In genomic region chr10:43205681-43206390, GRCh38 we compare ENCODE assay signal across 11 cellular contexts.
A peak's percentile ranks its signal among the peaks of the same experiment; 100 is the strongest.
DNase-seq lines count a peak whose midpoint lies in the region; ATAC-seq and TF ChIP-seq lines count a peak whose summit lies in the region.
"Had no signal": no experiment of that assay in that cellular context is flagged by ENCODE, and none has a peak within 500 bp of the region (broad histone marks: within the 10 kb centered on the region; RNA-seq: fewer than 3 reads in every experiment).

No MANE protein-coding gene starts in this region.

- no peak overlapping the region for H3K27ac Mint-ChIP-seq in nephron progenitor cell
- H3K27ac Mint-ChIP-seq: H9 had no signal

- peaks cover 10% of the 10 kb centered on the region for H3K4me1 Mint-ChIP-seq in nephron progenitor cell

- ATAC-seq in Right ventricle myocardium superior (ENCODE audit: poor library complexity) (no peak), upper lobe of left lung (ENCODE audit: low FRiP score in 2 of 2) (no peak), GM19351 (IDR thresholded peaks at IDR 0.05; ENCODE audit: unreplicated experiment) (no peak)

- H3K36me3 Mint-ChIP-seq in nephron progenitor cell (ENCODE audit: low read depth), result no peaks in the 10 kb centered on the region

- WGBS in adrenal gland, 4 donors, result 84 to 94% (median 90%) methylated on average over 10 to 20 of the region's 20 CpGs
- WGBS in upper lobe of left lung, 2 donors, result 96% methylated on average over 5 to 20 of the region's 20 CpGs

- H3K27ac ChIP-seq in left ventricle myocardium inferior (replicated peaks) (no peak overlapping the region), adrenal gland (no peak overlapping the region), upper lobe of left lung (no peak overlapping the region)
- H3K27ac ChIP-seq: esophagus muscularis mucosa had no signal

- no peak for TF ChIP-seq POLR2A in adrenal gland (IDR thresholded peaks at IDR 0.05)
- TF ChIP-seq POLR2A in upper lobe of left lung (IDR thresholded peaks at IDR 0.05), result no peak

- H3K27me3 Mint-ChIP-seq in nephron progenitor cell (ENCODE audit: low read depth, poor library complexity), result peaks cover 5% of the 10 kb centered on the region

- H3K27me3 ChIP-seq in left ventricle myocardium inferior (ENCODE audit: low read depth) (peaks cover 33% of the 10 kb centered on the region), adrenal gland (no peaks in the 10 kb centered on the region), upper lobe of left lung (no peaks in the 10 kb centered on the region)

- H3K36me3 ChIP-seq in left ventricle myocardium inferior (no peaks in the 10 kb centered on the region), adrenal gland (replicated peaks in 1 of 2) (no peaks in the 10 kb centered on the region), upper lobe of left lung (no peaks in the 10 kb centered on the region)
- H3K36me3 ChIP-seq: esophagus muscularis mucosa had no signal

- peaks cover 12% of the 10 kb centered on the region for H3K4me1 ChIP-seq in left ventricle myocardium inferior
- peaks cover 0 to 15% of the 10 kb centered on the region in 2 donors for H3K4me1 ChIP-seq in adrenal gland (replicated peaks in 1 of 2)
- H3K4me1 ChIP-seq in upper lobe of left lung, result peaks cover 12 to 17% (median 15%) of the 10 kb centered on the region in 4 donors

- DNase-seq in Right ventricle myocardium superior (peak; percentile 33), left ventricle myocardium inferior (no peak), adrenal gland (peak in 4 of 7 donors; percentile 4 to 13 (median 8)), nephron progenitor cell (peak; percentile 1), upper lobe of left lung (peak; percentile 19 to 80), HUDEP-2 (lab: John Stamatoyannopoulos, UW; ENCODE audit: unreplicated experiment in 76 of 76) (no peak), islet precursor cell (no peak)
- DNase-seq: NCI-H748 treated with DMSO at 0.1 percent for 48 hours had no signal

- H3K4me3 ChIP-seq in left ventricle myocardium inferior, result no peak overlapping the region
- H3K4me3 ChIP-seq in adrenal gland, result no peak overlapping the region
- no peak overlapping the region for H3K4me3 ChIP-seq in upper lobe of left lung
- H3K4me3 ChIP-seq: esophagus muscularis mucosa had no signal

- no peak for TF ChIP-seq EP300 in upper lobe of left lung (IDR thresholded peaks at IDR 0.05)

- H3K9me3 ChIP-seq in left ventricle myocardium inferior (replicated peaks), result no peaks in the 10 kb centered on the region
- H3K9me3 ChIP-seq in adrenal gland (replicated peaks in 1 of 3), result no peaks in the 10 kb centered on the region
- H3K9me3 ChIP-seq in upper lobe of left lung, result no peaks in the 10 kb centered on the region
- H3K9me3 ChIP-seq: esophagus muscularis mucosa had no signal

- TF ChIP-seq CTCF in left ventricle myocardium inferior (IDR thresholded peaks at IDR 0.05; ENCODE audit: borderline replicate concordance) (no peak), adrenal gland (IDR thresholded peaks at IDR 0.05) (no peak), nephron progenitor cell (IDR thresholded peaks at IDR 0.05) (no peak), upper lobe of left lung (IDR thresholded peaks at IDR 0.05) (no peak)

- intact Hi-C loops in Right ventricle myocardium superior (cut with DNase I), result no loop called here
- intact Hi-C loops in left ventricle myocardium inferior (cut with micrococcal nuclease), result no loop called here
- intact Hi-C loops in adrenal gland (cut with DNase I), result no loop called here

- H3K9me3 Mint-ChIP-seq in nephron progenitor cell, result no peaks in the 10 kb centered on the region
- H3K9me3 Mint-ChIP-seq: H9 had no signal

- no peak overlapping the region for H3K4me3 Mint-ChIP-seq in nephron progenitor cell

Comparison
In these comparisons a context has a peak if more than half of its experiments do, and no peak if none do; other contexts are left out.
1. DNase-seq: peak in Right ventricle myocardium superior (single experiment), adrenal gland (4 of 7), nephron progenitor cell (single experiment) and upper lobe of left lung (2 of 2); none in left ventricle myocardium inferior (single experiment), HUDEP-2 (0 of 76) and islet precursor cell (single experiment).